8 cellular contexts compared by ENCODE assay signal in the genomic region with DNA sequence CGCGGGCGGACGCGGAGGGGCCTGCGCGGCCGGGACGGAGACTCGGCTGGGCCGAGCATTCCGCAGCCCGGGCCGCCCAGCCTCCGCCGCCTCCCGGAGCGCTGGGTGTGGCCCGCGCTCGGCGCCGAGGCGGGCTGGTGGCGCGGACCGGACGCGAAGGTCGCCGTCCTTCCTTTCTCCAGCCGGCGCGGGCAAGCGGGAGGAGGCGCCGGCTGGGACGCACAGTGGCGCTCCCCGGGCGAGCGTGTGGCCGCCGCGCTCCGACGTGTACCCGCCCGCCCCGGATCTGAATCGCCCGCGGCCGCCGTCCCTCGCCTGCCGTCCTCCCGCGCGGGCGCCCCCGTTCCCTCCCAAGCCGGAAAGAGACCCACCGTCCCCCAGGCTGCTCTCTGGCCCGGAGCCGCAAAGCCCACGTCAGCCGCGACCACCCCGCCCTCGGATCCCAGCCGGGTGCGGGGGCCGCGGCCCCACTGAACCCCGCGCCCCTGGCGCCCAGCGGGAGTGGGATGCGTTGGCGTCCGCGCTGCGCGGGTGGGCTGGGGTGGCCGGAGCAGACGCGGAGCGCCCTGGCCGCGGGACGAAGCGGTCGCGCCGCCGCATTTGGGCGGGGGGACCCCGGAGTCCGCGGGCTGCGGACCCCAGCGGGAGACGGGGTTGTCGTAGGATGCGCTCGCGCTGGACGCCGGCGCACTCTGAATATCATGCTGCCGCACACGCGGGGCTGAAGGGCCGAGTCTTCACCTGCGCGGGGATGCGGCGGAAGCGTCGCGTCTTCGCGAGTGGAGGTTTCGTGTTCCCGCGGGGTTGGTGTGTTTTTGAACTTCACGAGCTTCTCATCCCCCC. TPM values are rescaled to one million over a fixed set of nuclear protein-coding genes. Genes with fewer than 3 reads are reported as not detected.
DNase-seq lines count a peak whose midpoint lies in the region; ATAC-seq and TF ChIP-seq lines count a peak whose summit lies in the region.

No MANE protein-coding gene starts in this region.

- H3K4me3 Mint-ChIP-seq in activated naive CD4-positive, alpha-beta T cell treated with anti-CD3 and anti-CD28 coated beads for 36 hours = peak overlapping the region; percentile 71

- H2AFZ ChIP-seq in OCI-LY7 (ENCODE audit: low read length) (peak overlapping the region; percentile 28; the same call in 1 of the 2 replicates), osteoblast (ENCODE audit: low read length) (peak overlapping the region; percentile 52)

- peaks cover 11% of the 10 kb centered on the region for H3K27me3 ChIP-seq in A673 (replicated peaks; ENCODE audit: insufficient read depth, low read depth, low read length, poor library complexity)
- no peaks in the 10 kb centered on the region for H3K27me3 ChIP-seq in osteoblast (ENCODE audit: insufficient read depth, low read length)

- H3K27me3 Mint-ChIP-seq in activated naive CD4-positive, alpha-beta T cell treated with anti-CD3 and anti-CD28 coated beads for 36 hours (ENCODE audit: low read depth) = peaks cover 15% of the 10 kb centered on the region

- H3K9me3 ChIP-seq in A673 (ENCODE audit: low read depth, low read length, poor library complexity, severe bottlenecking) = no peaks in the 10 kb centered on the region
- no peaks in the 10 kb centered on the region for H3K9me3 ChIP-seq in OCI-LY7 (ENCODE audit: low read length)
- no peaks in the 10 kb centered on the region for H3K9me3 ChIP-seq in osteoblast (ENCODE audit: low read depth, low read length)

- TF ChIP-seq POLR2A in GM18505 (IDR thresholded peaks at IDR 0.05; ENCODE audit: borderline replicate concordance, extremely low read depth, insufficient read depth, insufficient read length) = peak; percentile 7

- CTCF ChIA-PET in A673 (lab: Charles Lee) = no interaction called here
- CTCF ChIA-PET in OCI-LY7 (lab: Charles Lee; ENCODE audit: unreplicated experiment) = no interaction called here
- CTCF ChIA-PET in activated naive CD4-positive, alpha-beta T cell treated with anti-CD3 and anti-CD28 coated beads for 36 hours (lab: Charles Lee) = interaction anchor here (0.6 to 2.6 kb wide), 2 partner anchors 160 to 174 kb away, joined by 3 to 8 read pairs; no protein-coding TSS in a partner anchor

- H3K27ac Mint-ChIP-seq in activated naive CD4-positive, alpha-beta T cell treated with anti-CD3 and anti-CD28 coated beads for 36 hours = no peak overlapping the region

- DNase-seq in A673 (ENCODE audit: low spot score) = peak; percentile 38
- peak; percentile 44 for DNase-seq in OCI-LY7 (ENCODE audit: low spot score)
- DNase-seq in activated naive CD4-positive, alpha-beta T cell treated with anti-CD3 and anti-CD28 coated beads for 36 hours = peak; percentile 25
- DNase-seq in globus pallidus (ENCODE audit: low spot score) = peak; percentile 37
- DNase-seq in osteoblast (ENCODE audit: insufficient read length, low spot score, missing footprints) = peak; percentile 89
- DNase-seq in DMS153 treated with DMSO at 0.1 percent for 48 hours (lab: John Stamatoyannopoulos, UW; ENCODE audit: unreplicated experiment) = no peak

- H3K27ac ChIP-seq in A673 (ENCODE audit: low read depth, low read length, poor library complexity, severe bottlenecking) = no peak overlapping the region
- no peak overlapping the region for H3K27ac ChIP-seq in OCI-LY7 (ENCODE audit: low read depth, low read length, poor library complexity, severe bottlenecking)
- peak overlapping the region; percentile 69 for H3K27ac ChIP-seq in osteoblast (ENCODE audit: low read depth, low read length)

- POLR2A ChIA-PET in A673 (lab: Charles Lee; ENCODE audit: low non-redundant PET) (no interaction called here), OCI-LY7 (lab: Charles Lee) (interaction anchor here (0.6 to 0.7 kb wide), 2 partner anchors 65 to 351 kb away, joined by 4 to 8 read pairs; no protein-coding TSS in a partner anchor)

- H3K79me2 ChIP-seq in OCI-LY7 (ENCODE audit: insufficient read depth, low read depth, low read length) = no peaks in the 10 kb centered on the region
- H3K79me2 ChIP-seq in osteoblast (ENCODE audit: insufficient read depth, low read length) = peaks cover 51% of the 10 kb centered on the region

- H3K4me1 ChIP-seq in A673 (ENCODE audit: insufficient read depth, low read length, poor library complexity, severe bottlenecking) (peaks cover 10% of the 10 kb centered on the region), OCI-LY7 (ENCODE audit: insufficient read depth, low read length, poor library complexity, severe bottlenecking) (peaks cover 5% of the 10 kb centered on the region), osteoblast (ENCODE audit: insufficient read depth, low read length) (peaks cover 45% of the 10 kb centered on the region)

- H3K4me3 ChIP-seq in A673 (ENCODE audit: low read depth, low read length, poor library complexity, severe bottlenecking) (peak overlapping the region; percentile 59), OCI-LY7 (ENCODE audit: low read depth, low read length, poor library complexity, severe bottlenecking) (peak overlapping the region; percentile 70), osteoblast (ENCODE audit: insufficient read depth, low read length) (peak overlapping the region; percentile 74)

- H3K36me3 ChIP-seq in A673 (ENCODE audit: insufficient read depth, low read length, poor library complexity, severe bottlenecking) (no peaks in the 10 kb centered on the region), OCI-LY7 (ENCODE audit: insufficient read depth, low read length) (no peaks in the 10 kb centered on the region), osteoblast (ENCODE audit: insufficient read depth, low read length) (no peaks in the 10 kb centered on the region)

- intact Hi-C loops in A673 (cut with micrococcal nuclease; ENCODE audit: unreplicated experiment) (loop anchor here (5.0 kb wide), 2 partner anchors 175 to 325 kb away; no protein-coding TSS in a partner anchor), OCI-LY7 (cut with micrococcal nuclease; ENCODE audit: unreplicated experiment) (loop anchor here (5.0 to 10.0 kb wide), 2 partner anchors 160 to 398 kb away; no protein-coding TSS in a partner anchor)
- intact Hi-C loops in activated naive CD4-positive, alpha-beta T cell treated with anti-CD3 and anti-CD28 coated beads for 36 hours (cut with micrococcal nuclease) = loop anchor here (1.0 to 5.0 kb wide), 3 partner anchors 159 to 395 kb away; a partner anchor contains a TSS

- peaks cover 13% of the 10 kb centered on the region for H3K4me1 Mint-ChIP-seq in activated naive CD4-positive, alpha-beta T cell treated with anti-CD3 and anti-CD28 coated beads for 36 hours (ENCODE audit: low read depth)

- TF ChIP-seq CTCF in A673 (conservative IDR thresholded peaks at IDR 0.05; ENCODE audit: low read depth, low read length) = no peak
- TF ChIP-seq CTCF in OCI-LY7 (conservative IDR thresholded peaks at IDR 0.05; ENCODE audit: low read length) = no peak
- no peak for TF ChIP-seq CTCF in osteoblast (IDR thresholded peaks at IDR 0.05; ENCODE audit: extremely low read depth, low read depth, low read length)

- BruUV-seq in A673 (replicated peaks; lab: Mats Ljungman, UMichigan) (no TSS peak), OCI-LY7 (replicated peaks; lab: Mats Ljungman, UMichigan) (no TSS peak)

- peaks cover 3% of the 10 kb centered on the region for H3K36me3 Mint-ChIP-seq in activated naive CD4-positive, alpha-beta T cell treated with anti-CD3 and anti-CD28 coated beads for 36 hours (ENCODE audit: low read depth)

- H3K4me2 ChIP-seq in OCI-LY7 (ENCODE audit: low read length) (peak overlapping the region; percentile 33), osteoblast (ENCODE audit: insufficient read depth, low read length) (peak overlapping the region; percentile 83)

- peak; percentile 57 for ATAC-seq in GM18505 (IDR thresholded peaks at IDR 0.05; ENCODE audit: unreplicated experiment)
- peak; percentile 55 for ATAC-seq in HG02852 (IDR thresholded peaks at IDR 0.05; ENCODE audit: unreplicated experiment)

- no peaks in the 10 kb centered on the region for H3K9me2 ChIP-seq in OCI-LY7 (ENCODE audit: insufficient read depth, low read length)

- no peaks in the 10 kb centered on the region for H3K9me3 Mint-ChIP-seq in activated naive CD4-positive, alpha-beta T cell treated with anti-CD3 and anti-CD28 coated beads for 36 hours

- no peaks in the 10 kb centered on the region for H4K20me1 ChIP-seq in OCI-LY7 (ENCODE audit: insufficient read depth, low read length)
- H4K20me1 ChIP-seq in osteoblast (ENCODE audit: insufficient read depth, low read length) = no peaks in the 10 kb centered on the region

RNA-seq across cellular contexts. Expression of a gene that starts 0.7 kb away (rescaled TPM):
- total RNA-seq in A673 (2021) (10.0 and 13.7 TPM in 2 replicates), OCI-LY7 (2022) (3.1 and 6.1 TPM in 2 replicates), osteoblast (74.6 and 85.2 TPM in 2 replicates)
- 5.2 and 8.4 TPM in 2 replicates for total RNA-seq in OCI-LY7 (2014; rRNA removed; shearing (Covaris generic))
- total RNA-seq in activated naive CD4-positive, alpha-beta T cell treated with anti-CD3 and anti-CD28 coated beads for 36 hours = 10 to 100 TPM in 1 of 2 experiments, 1 to 10 TPM in 1; 8.9 to 10.9 TPM
